Comparison of ENCODE assay signal across 1 cellular context in genomic region chr13:110873639-110874507, GRCh38.
A peak's percentile ranks its signal among the peaks of the same experiment; 100 is the strongest.
TF ChIP-seq lines count a peak whose summit lies in the region.

No MANE protein-coding gene starts in this region.

TF ChIP-seq in HEK293, 187 proteins besides CTCF, POLR2A, EP300 and RAD21 (continued from another document):
- TF ChIP-seq INSM2 (tag by site-specific recombination; IDR thresholded peaks at IDR 0.05) (no peak; the same call in 1 of the 2 replicates), ZNF335 (tag by site-specific recombination; conservative IDR thresholded peaks at IDR 0.05) (no peak), ZBTB6 (tag by site-specific recombination; IDR thresholded peaks at IDR 0.05) (no peak), SCRT1 (tag by site-specific recombination; IDR thresholded peaks at IDR 0.05; ENCODE audit: borderline replicate concordance) (no peak; the same call in 1 of the 2 replicates), ZNF2 (tag by site-specific recombination; IDR thresholded peaks at IDR 0.05) (peak; percentile 44; the same call in 1 of the 2 replicates), ZNF112 (tag by site-specific recombination; IDR thresholded peaks at IDR 0.05) (no peak), ZIC2 (tag by site-specific recombination; IDR thresholded peaks at IDR 0.05) (no peak), ZNF24 (tag by site-specific recombination; IDR thresholded peaks at IDR 0.05) (no peak), ZNF626 (tag by site-specific recombination; IDR thresholded peaks at IDR 0.05) (no peak), ZNF768 (tag by site-specific recombination; IDR thresholded peaks at IDR 0.05) (no peak), ZNF311 (tag by site-specific recombination; IDR thresholded peaks at IDR 0.05; ENCODE audit: borderline replicate concordance) (no peak), ZNF624 (tag by site-specific recombination; IDR thresholded peaks at IDR 0.05) (no peak), ZNF639 (tag by site-specific recombination; IDR thresholded peaks at IDR 0.05) (peak; percentile 71; the same call in 1 of the 2 replicates), ZNF391 (tag by site-specific recombination; IDR thresholded peaks at IDR 0.05; ENCODE audit: borderline replicate concordance, low read depth) (peak; percentile 63; the same call in 1 of the 2 replicates), KLF17 (tag by site-specific recombination; IDR thresholded peaks at IDR 0.05) (0 out of 2 replicates have a peak, but pooled peaks have one; percentile 50), ZNF341 (tag by site-specific recombination; IDR thresholded peaks at IDR 0.05; ENCODE audit: low read depth) (peak; percentile 24; the same call in 1 of the 2 replicates), ZNF837 (tag by site-specific recombination; IDR thresholded peaks at IDR 0.05) (no peak), KLF10 (tag by site-specific recombination; IDR thresholded peaks at IDR 0.05) (no peak), REPIN1 (tag by site-specific recombination; IDR thresholded peaks at IDR 0.05; ENCODE audit: low read depth) (no peak; the same call in 1 of the 2 replicates), ZBTB17 (tag by site-specific recombination; IDR thresholded peaks at IDR 0.05) (no peak), ZFP37 (tag by site-specific recombination; IDR thresholded peaks at IDR 0.05) (no peak), EGR2 (tag by site-specific recombination; IDR thresholded peaks at IDR 0.05; ENCODE audit: low read depth) (peak; percentile 35; the same call in 1 of the 2 replicates)
